Comparison of ENCODE assay signal across 8 cellular contexts in the genomic region with DNA sequence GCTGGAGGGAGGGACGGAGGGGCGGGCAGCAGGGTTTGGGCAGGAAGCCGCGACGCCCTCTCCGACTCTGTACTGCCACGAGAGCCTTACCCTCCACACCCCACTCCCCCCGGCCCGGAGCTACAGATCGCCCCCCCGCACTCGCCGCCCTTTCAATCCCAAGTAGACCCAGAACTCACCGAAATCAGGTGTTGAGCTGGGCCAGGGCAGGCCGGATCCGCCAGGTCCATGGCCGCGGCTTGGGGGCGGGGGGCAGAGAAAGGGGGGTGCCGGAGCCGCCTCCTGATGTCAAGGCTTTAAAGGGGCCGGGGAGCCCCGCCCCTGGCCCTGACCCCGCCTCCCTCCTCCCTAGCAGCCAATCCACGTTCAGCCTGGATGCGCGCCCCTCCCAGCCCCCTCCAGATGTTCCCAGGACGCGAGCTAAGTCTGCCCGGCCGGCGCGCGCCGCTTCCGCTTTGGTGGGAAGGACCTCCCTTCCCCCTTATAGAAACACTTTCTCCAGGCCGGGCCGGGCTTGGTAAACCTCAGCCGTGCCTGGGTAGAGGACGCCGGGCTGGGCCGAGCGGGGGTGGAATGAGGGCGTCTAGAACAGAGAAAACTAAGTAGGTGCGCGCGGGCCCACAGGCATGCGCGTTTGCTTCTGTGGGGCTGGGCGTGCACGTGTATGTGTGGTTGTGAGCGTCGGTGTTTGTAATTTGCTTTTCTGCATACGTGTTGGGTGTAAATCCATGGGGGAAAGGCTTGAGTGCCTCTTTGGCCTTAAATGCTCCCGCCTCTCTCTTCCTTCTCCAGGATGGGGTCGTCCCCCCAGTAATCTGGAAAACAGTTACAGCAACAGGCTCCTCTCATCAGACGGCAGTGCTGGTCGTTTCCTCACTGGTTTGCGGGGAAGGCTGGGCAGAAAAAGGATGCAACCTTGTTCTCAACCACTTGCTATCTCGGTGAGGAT.
DNase-seq lines count a peak whose midpoint lies in the region; ATAC-seq and TF ChIP-seq lines count a peak whose summit lies in the region.

A gene with protein sequence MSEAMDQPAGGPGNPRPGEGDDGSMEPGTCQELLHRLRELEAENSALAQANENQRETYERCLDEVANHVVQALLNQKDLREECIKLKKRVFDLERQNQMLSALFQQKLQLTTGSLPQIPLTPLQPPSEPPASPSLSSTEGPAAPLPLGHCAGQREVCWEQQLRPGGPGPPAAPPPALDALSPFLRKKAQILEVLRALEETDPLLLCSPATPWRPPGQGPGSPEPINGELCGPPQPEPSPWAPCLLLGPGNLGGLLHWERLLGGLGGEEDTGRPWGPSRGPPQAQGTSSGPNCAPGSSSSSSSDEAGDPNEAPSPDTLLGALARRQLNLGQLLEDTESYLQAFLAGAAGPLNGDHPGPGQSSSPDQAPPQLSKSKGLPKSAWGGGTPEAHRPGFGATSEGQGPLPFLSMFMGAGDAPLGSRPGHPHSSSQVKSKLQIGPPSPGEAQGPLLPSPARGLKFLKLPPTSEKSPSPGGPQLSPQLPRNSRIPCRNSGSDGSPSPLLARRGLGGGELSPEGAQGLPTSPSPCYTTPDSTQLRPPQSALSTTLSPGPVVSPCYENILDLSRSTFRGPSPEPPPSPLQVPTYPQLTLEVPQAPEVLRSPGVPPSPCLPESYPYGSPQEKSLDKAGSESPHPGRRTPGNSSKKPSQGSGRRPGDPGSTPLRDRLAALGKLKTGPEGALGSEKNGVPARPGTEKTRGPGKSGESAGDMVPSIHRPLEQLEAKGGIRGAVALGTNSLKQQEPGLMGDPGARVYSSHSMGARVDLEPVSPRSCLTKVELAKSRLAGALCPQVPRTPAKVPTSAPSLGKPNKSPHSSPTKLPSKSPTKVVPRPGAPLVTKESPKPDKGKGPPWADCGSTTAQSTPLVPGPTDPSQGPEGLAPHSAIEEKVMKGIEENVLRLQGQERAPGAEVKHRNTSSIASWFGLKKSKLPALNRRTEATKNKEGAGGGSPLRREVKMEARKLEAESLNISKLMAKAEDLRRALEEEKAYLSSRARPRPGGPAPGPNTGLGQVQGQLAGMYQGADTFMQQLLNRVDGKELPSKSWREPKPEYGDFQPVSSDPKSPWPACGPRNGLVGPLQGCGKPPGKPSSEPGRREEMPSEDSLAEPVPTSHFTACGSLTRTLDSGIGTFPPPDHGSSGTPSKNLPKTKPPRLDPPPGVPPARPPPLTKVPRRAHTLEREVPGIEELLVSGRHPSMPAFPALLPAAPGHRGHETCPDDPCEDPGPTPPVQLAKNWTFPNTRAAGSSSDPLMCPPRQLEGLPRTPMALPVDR (N-terminal part only) (minus strand): TSS at position 271 of the 949 bp plus-strand sequence. CDS start 24,369 bp downstream, outside the sequence.

- H3K27me3 ChIP-seq in layer of hippocampus (ENCODE audit: control insufficient read depth, insufficient read depth, low read length): no peaks in the 10 kb centered on the region

- DNase-seq in AML-193 (lab: John Stamatoyannopoulos, UW): peak; percentile 87 to 92
- peak; percentile 86 for DNase-seq in NCI-H510A treated with DMSO at 0.1 percent for 48 hours (lab: John Stamatoyannopoulos, UW)
- peak; percentile 90 to 92 for DNase-seq in activated CD4-positive, alpha-beta T cell treated with anti-CD3 and anti-CD28 coated beads for 4 hours
- peak; percentile 80 to 93 (median 91) for DNase-seq in stimulated activated CD4-positive, alpha-beta T cell treated with anti-CD3 and anti-CD28 coated beads, Interleukin-1b, Interleukin-23, amount 100 ng/mL, for 24 hours (ENCODE audit: low read depth in 4 of 4, low spot score in 1 of 4)

- H3K27ac ChIP-seq in cingulate gyrus (ENCODE audit: low read depth, low read length) (peak within 1 kb of the TSS; percentile 84), layer of hippocampus (ENCODE audit: low read depth, low read length) (peak within 1 kb of the TSS; percentile 88)

- ATAC-seq in HG03439 (IDR thresholded peaks at IDR 0.05; ENCODE audit: unreplicated experiment): peak; percentile 76

- peak; percentile 81 for TF ChIP-seq POLR2A in GM19193 (IDR thresholded peaks at IDR 0.05; ENCODE audit: extremely low read depth, insufficient read depth, insufficient read length)

Comparison
In these comparisons a context has a peak if more than half of its experiments do, and no peak if none do; other contexts are left out.
1. Peak in every context shown above with its lines: DNase-seq, ATAC-seq and H3K27ac ChIP-seq.